Comparison of ENCODE assay signal across 4 cellular contexts in genomic region chr6:49629485-49630088, GRCh38. TPM values are rescaled to one million over a fixed set of nuclear protein-coding genes. Genes with fewer than 3 reads are reported as not detected.
"Had no signal": no experiment of that assay in that cellular context is flagged by ENCODE, and none has a peak within 500 bp of the region (broad histone marks: within the 10 kb centered on the region; RNA-seq: fewer than 3 reads in every experiment).

No MANE protein-coding gene starts in this region.

RNA-seq across cellular contexts. Expression of gene RHAG, which starts 7.1 kb away (rescaled TPM):
- total RNA-seq: HepG2, HT-29, IMR-90 had no signal
- polyA plus RNA-seq: HepG2, IgD-negative memory B cell, IMR-90 had no signal
